Comparison of ENCODE assay signal across 1 cellular context in genomic region chr1:57252597-57253306, GRCh38.
TF ChIP-seq lines count a peak whose summit lies in the region.

No MANE protein-coding gene starts in this region.

TF ChIP-seq in K562, 482 proteins besides CTCF, POLR2A, EP300 and RAD21 (continued from another document):
- no peak for TF ChIP-seq POLR3A (IDR thresholded peaks at IDR 0.05; ENCODE audit: borderline replicate concordance, extremely low read depth, insufficient read depth, insufficient read length)
